ENCODE assay signal across 29 cellular contexts in genomic region chr2:106997204-106997603, GRCh38.
"Had no signal": no experiment of that assay in that cellular context is flagged by ENCODE, and none has a peak within 500 bp of the region (broad histone marks: within the 10 kb centered on the region; RNA-seq: fewer than 3 reads in every experiment).

No MANE protein-coding gene starts in this region.

- ATAC-seq: activated CD8-positive, alpha-beta T cell treated with anti-CD3 and anti-CD28 coated beads for 36 hours; activated T-cell treated with anti-CD3 and anti-CD28 coated beads, Interleukin-2, amount 50 U/mL, for 4 hours; activated T-helper 17 cell treated with anti-CD3 and anti-CD28 coated beads, Interleukin-2, amount 50 U/mL, for 72 hours; gastroesophageal sphincter; left colon; naive thymus-derived CD8-positive, alpha-beta T cell; stimulated activated naive CD8-positive, alpha-beta T cell treated with anti-CD3 and anti-CD28 coated beads, Interleukin-15, Interleukin-2, amounts not matched to agents 100 U/mL and 50 U/mL, for 24 hours had no signal

- H3K4me2 ChIP-seq: neural progenitor cell had no signal

- H3K27ac Mint-ChIP-seq: activated B cell treated with CpG ODN at 0.5 μM for 24 hours; activated CD8-positive, alpha-beta T cell treated with anti-CD3 and anti-CD28 coated beads for 36 hours; activated T-helper 17 cell treated with anti-CD3 and anti-CD28 coated beads, Interleukin-2, amount 50 U/mL, for 72 hours; immature natural killer cell; memory B cell; naive thymus-derived CD8-positive, alpha-beta T cell had no signal

- H3K36me3 Mint-ChIP-seq: immature natural killer cell; memory B cell; naive thymus-derived CD8-positive, alpha-beta T cell; neural progenitor cell had no signal

- H3K4me1 Mint-ChIP-seq: activated B cell treated with CpG ODN at 0.5 μM for 24 hours; activated T-helper 17 cell treated with anti-CD3 and anti-CD28 coated beads, Interleukin-2, amount 50 U/mL, for 72 hours; immature natural killer cell; memory B cell; naive thymus-derived CD8-positive, alpha-beta T cell had no signal

- DNase-seq: activated B cell treated with CpG ODN at 0.5 μM for 24 hours; activated CD4-positive, alpha-beta T cell treated with anti-CD3 and anti-CD28 coated beads, Interleukin-2, amount 50 U/mL, for 1 hour; activated CD8-positive, alpha-beta T cell treated with anti-CD3 and anti-CD28 coated beads for 36 hours; activated gamma-delta T cell treated with Interleukin-2 at 50 U/mL for 16 hours; activated naive CD4-positive, alpha-beta T cell treated with anti-CD3 and anti-CD28 coated beads, Interleukin-2, amount 50 U/mL, for 16 hours; activated T-cell treated with anti-CD3 and anti-CD28 coated beads, Interleukin-2, amount 50 U/mL, for 4 hours; amniotic stem cell; brain microvascular endothelial cell; cortex of kidney; hippocampal formation; immature natural killer cell; kidney; left colon; naive thymus-derived CD8-positive, alpha-beta T cell; posterior cingulate gyrus; right lobe of liver; stimulated activated CD4-positive, alpha-beta T cell treated with anti-CD3 and anti-CD28 coated beads, Interleukin-12 subunit alpha, Interleukin-12 subunit beta, amount 100 ng/mL, for 4 hours; stimulated activated CD4-positive, alpha-beta T cell treated with anti-CD3 and anti-CD28 coated beads, Interleukin-4, amount 100 ng/mL, for 1 hour; stimulated activated naive CD8-positive, alpha-beta T cell treated with anti-CD3 and anti-CD28 coated beads, Interleukin-15, Interleukin-2, amounts not matched to agents 100 U/mL and 50 U/mL, for 24 hours; trophoblast cell; uterus had no signal

- H3K4me3 ChIP-seq: gastroesophageal sphincter, neural progenitor cell, right lobe of liver, skin epidermis, thoracic aorta, uterus had no signal

- H3K27ac ChIP-seq: brain microvascular endothelial cell, gastroesophageal sphincter, neural progenitor cell, right lobe of liver, skin epidermis, thoracic aorta, uterus had no signal

- H3K4me1 ChIP-seq: right lobe of liver had no signal

- FAIRE-seq: astrocyte, endothelial cell of umbilical vein, kidney had no signal

- H3K9me3 ChIP-seq: gastroesophageal sphincter, right lobe of liver, thoracic aorta, uterus had no signal

- H3K9me3 Mint-ChIP-seq: activated CD8-positive, alpha-beta T cell treated with anti-CD3 and anti-CD28 coated beads for 36 hours had no signal

- H3K27me3 Mint-ChIP-seq: activated B cell treated with CpG ODN at 0.5 μM for 24 hours; activated T-helper 17 cell treated with anti-CD3 and anti-CD28 coated beads, Interleukin-2, amount 50 U/mL, for 72 hours; memory B cell had no signal

- H3K4me3 Mint-ChIP-seq: activated B cell treated with CpG ODN at 0.5 μM for 24 hours; activated CD8-positive, alpha-beta T cell treated with anti-CD3 and anti-CD28 coated beads for 36 hours; activated T-cell treated with anti-CD3 and anti-CD28 coated beads, Interleukin-2, amount 50 U/mL, for 4 hours; activated T-helper 17 cell treated with anti-CD3 and anti-CD28 coated beads, Interleukin-2, amount 50 U/mL, for 72 hours; immature natural killer cell; memory B cell; naive thymus-derived CD8-positive, alpha-beta T cell; neural progenitor cell had no signal
